Comparison of ENCODE assay signal across 8 cellular contexts in genomic region chr21:41816583-41817165, GRCh38. TPM values are rescaled to one million over a fixed set of nuclear protein-coding genes. Genes with fewer than 3 reads are reported as not detected.
DNase-seq lines count a peak whose midpoint lies in the region; ATAC-seq and TF ChIP-seq lines count a peak whose summit lies in the region.

No MANE protein-coding gene starts in this region.

- WGBS in thyroid gland, 2 donors, result 21 to 26% methylated on average over 9 to 12 of the region's 12 CpGs

- ATAC-seq in HG03159 (IDR thresholded peaks at IDR 0.05; ENCODE audit: unreplicated experiment) (peak; percentile 71), foreskin keratinocyte (peak; percentile 32), HG03039 (IDR thresholded peaks at IDR 0.05; ENCODE audit: unreplicated experiment) (no peak)

- no peak overlapping the region for H2AFZ ChIP-seq in osteoblast (ENCODE audit: low read length)

- intact Hi-C loops in activated T-helper 2 cell treated with anti-CD3 and anti-CD28 coated beads, Interferon-gamma antibody, Interleukin-2, Interleukin-4, amounts not matched to agents 10 μg/mL and 5 μg/mL and 100 μg/mL, durations not matched to agents 14 hours and 24 hours and 36 hours (cut with micrococcal nuclease), result loop anchor here (1.0 to 2.0 kb wide), 2 partner anchors 292 to 301 kb away; no protein-coding TSS in a partner anchor
- intact Hi-C loops in thyroid gland (cut with DNase I), result loop anchor here (5.0 kb wide), 1 partner anchor 301 kb away; no protein-coding TSS in a partner anchor

- H3K27ac ChIP-seq in foreskin keratinocyte (no peak overlapping the region), osteoblast (ENCODE audit: low read depth, low read length) (peak overlapping the region; percentile 36), thyroid gland (peak overlapping the region in 1 of 3 donors; percentile 26)

- H3K4me3 Mint-ChIP-seq in activated T-helper 2 cell treated with anti-CD3 and anti-CD28 coated beads, Interferon-gamma antibody, Interleukin-2, Interleukin-4, amounts not matched to agents 10 μg/mL and 5 μg/mL and 100 μg/mL, durations not matched to agents 14 hours and 24 hours and 36 hours (ENCODE audit: low read depth), result no peak overlapping the region

- no peaks in the 10 kb centered on the region for H3K27me3 Mint-ChIP-seq in activated T-helper 2 cell treated with anti-CD3 and anti-CD28 coated beads, Interferon-gamma antibody, Interleukin-2, Interleukin-4, amounts not matched to agents 10 μg/mL and 5 μg/mL and 100 μg/mL, durations not matched to agents 14 hours and 24 hours and 36 hours (ENCODE audit: low read depth)

- TF ChIP-seq CTCF in GM12865 (IDR thresholded peaks at IDR 0.05; ENCODE audit: insufficient read depth, low read depth, low read length, missing control alignments) (peak; percentile 84), foreskin keratinocyte (conservative IDR thresholded peaks at IDR 0.05) (peak; percentile 76), osteoblast (IDR thresholded peaks at IDR 0.05; ENCODE audit: extremely low read depth, low read depth, low read length) (peak; percentile 78), thyroid gland (IDR thresholded peaks at IDR 0.05) (peak; percentile 46 to 76 (median 60))

- no peak overlapping the region for H3K4me2 ChIP-seq in osteoblast (ENCODE audit: insufficient read depth, low read length)

- no peaks in the 10 kb centered on the region for H3K9me3 Mint-ChIP-seq in activated T-helper 2 cell treated with anti-CD3 and anti-CD28 coated beads, Interferon-gamma antibody, Interleukin-2, Interleukin-4, amounts not matched to agents 10 μg/mL and 5 μg/mL and 100 μg/mL, durations not matched to agents 14 hours and 24 hours and 36 hours

- H3K4me3 ChIP-seq in GM12865 (ENCODE audit: low read depth, low read length) (no peak overlapping the region), osteoblast (ENCODE audit: insufficient read depth, low read length) (no peak overlapping the region), thyroid gland (replicated peaks in 1 of 3) (no peak overlapping the region)

- DNase-seq in GM12865 (ENCODE audit: low read depth), result peak; percentile 81
- DNase-seq in RKO (ENCODE audit: low spot score), result peak; percentile 23
- DNase-seq in activated T-helper 2 cell treated with anti-CD3 and anti-CD28 coated beads, Interferon-gamma antibody, Interleukin-2, Interleukin-4, amounts not matched to agents 10 μg/mL and 5 μg/mL and 100 μg/mL, durations not matched to agents 14 hours and 24 hours and 36 hours (ENCODE audit: low spot score), result peak; percentile 37
- DNase-seq in foreskin keratinocyte, result peak in 1 of 2 donors; percentile 18
- peak; percentile 98 for DNase-seq in osteoblast (ENCODE audit: insufficient read length, low spot score, missing footprints)
- peak; percentile 68 to 70 for DNase-seq in thyroid gland

- no peaks in the 10 kb centered on the region for H3K4me1 ChIP-seq in foreskin keratinocyte
- peaks cover 7% of the 10 kb centered on the region for H3K4me1 ChIP-seq in osteoblast (ENCODE audit: insufficient read depth, low read length)
- peaks cover 0 to 15% of the 10 kb centered on the region in 2 donors for H3K4me1 ChIP-seq in thyroid gland

- H3K36me3 ChIP-seq in osteoblast (ENCODE audit: insufficient read depth, low read length), result no peaks in the 10 kb centered on the region
- peaks cover 5 to 11% of the 10 kb centered on the region in 2 donors for H3K36me3 ChIP-seq in thyroid gland

- TF ChIP-seq POLR2A in thyroid gland (IDR thresholded peaks at IDR 0.05), result no peak

- H3K36me3 Mint-ChIP-seq in activated T-helper 2 cell treated with anti-CD3 and anti-CD28 coated beads, Interferon-gamma antibody, Interleukin-2, Interleukin-4, amounts not matched to agents 10 μg/mL and 5 μg/mL and 100 μg/mL, durations not matched to agents 14 hours and 24 hours and 36 hours (ENCODE audit: low read depth), result peaks cover 8% of the 10 kb centered on the region

- H4K20me1 ChIP-seq in osteoblast (ENCODE audit: insufficient read depth, low read length), result no peaks in the 10 kb centered on the region

- H3K9me3 ChIP-seq in osteoblast (ENCODE audit: low read depth, low read length) (no peaks in the 10 kb centered on the region), thyroid gland (no peaks in the 10 kb centered on the region)

- H3K27me3 ChIP-seq in foreskin keratinocyte, result no peaks in the 10 kb centered on the region
- H3K27me3 ChIP-seq in osteoblast (ENCODE audit: insufficient read depth, low read length), result no peaks in the 10 kb centered on the region
- H3K27me3 ChIP-seq in thyroid gland, result no peaks in the 10 kb centered on the region

- no peaks in the 10 kb centered on the region for H3K4me1 Mint-ChIP-seq in activated T-helper 2 cell treated with anti-CD3 and anti-CD28 coated beads, Interferon-gamma antibody, Interleukin-2, Interleukin-4, amounts not matched to agents 10 μg/mL and 5 μg/mL and 100 μg/mL, durations not matched to agents 14 hours and 24 hours and 36 hours (ENCODE audit: low read depth)

- no peaks in the 10 kb centered on the region for H3K79me2 ChIP-seq in osteoblast (ENCODE audit: insufficient read depth, low read length)

- H3K27ac Mint-ChIP-seq in activated T-helper 2 cell treated with anti-CD3 and anti-CD28 coated beads, Interferon-gamma antibody, Interleukin-2, Interleukin-4, amounts not matched to agents 10 μg/mL and 5 μg/mL and 100 μg/mL, durations not matched to agents 14 hours and 24 hours and 36 hours, result no peak overlapping the region

RNA-seq across cellular contexts. Expression of gene RIPK4, which starts 49.8 kb away (rescaled TPM):
- not detected in 2 replicates for total RNA-seq in activated T-helper 2 cell treated with anti-CD3 and anti-CD28 coated beads, Interferon-gamma antibody, Interleukin-2, Interleukin-4, amounts not matched to agents 10 μg/mL and 5 μg/mL and 100 μg/mL, durations not matched to agents 14 hours and 24 hours and 36 hours
- 33.2 and 40.9 TPM in 2 replicates for total RNA-seq in foreskin keratinocyte
- 18.9 and 23.8 TPM in 2 replicates for polyA plus RNA-seq in foreskin keratinocyte
- 0.29 and 2.2 TPM in 2 replicates for total RNA-seq in osteoblast
- 10 to 100 TPM; 15.3 to 24.7 (median 22.6) TPM for total RNA-seq in thyroid gland
